ENCODE assay signal across 26 cellular contexts in the genomic region with DNA sequence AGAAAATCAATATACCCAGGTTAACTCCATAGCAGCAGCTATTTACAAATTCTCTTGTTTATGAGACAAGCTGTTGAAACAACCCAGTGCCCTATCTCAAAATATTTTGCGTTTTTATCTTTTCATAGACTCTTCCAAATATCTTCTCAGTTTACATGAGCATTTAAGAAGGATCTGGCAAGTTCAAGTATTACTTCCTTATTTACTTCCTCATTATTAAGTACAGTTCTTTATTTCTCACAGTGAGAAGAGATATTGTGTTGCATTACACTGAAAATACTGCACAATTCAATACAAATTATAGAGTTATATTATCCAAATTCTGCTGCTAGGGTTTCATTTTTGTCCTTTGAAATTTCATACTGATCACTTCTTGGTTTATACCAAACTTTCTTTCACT. TPM values are rescaled to one million over a fixed set of nuclear protein-coding genes. Genes with fewer than 3 reads are reported as not detected.
"Had no signal": no experiment of that assay in that cellular context is flagged by ENCODE, and none has a peak within 500 bp of the region (broad histone marks: within the 10 kb centered on the region; RNA-seq: fewer than 3 reads in every experiment).

No MANE protein-coding gene starts in this region.

- ATAC-seq: left cardiac atrium, right cardiac atrium, upper lobe of right lung had no signal

- H3K36me3 ChIP-seq: esophagus muscularis mucosa, thyroid gland, upper lobe of right lung had no signal

- H3K27ac Mint-ChIP-seq: activated CD4-positive, alpha-beta memory T cell treated with anti-CD3 and anti-CD28 coated beads for 36 hours; activated naive CD8-positive, alpha-beta T cell treated with anti-CD3 and anti-CD28 coated beads, Interleukin-2, amount 10 ng/mL, durations not matched to agents 7 days and 5 days; stimulated activated naive CD8-positive, alpha-beta T cell treated with anti-CD3 and anti-CD28 coated beads, Interleukin-15, Interleukin-2, amounts not matched to agents 100 ng/mL and 50 ng/mL, for 24 hours had no signal

- H3K27ac ChIP-seq: coronary artery, esophagus muscularis mucosa, parathyroid adenoma, thyroid gland, upper lobe of right lung had no signal

- H3K9me3 ChIP-seq: esophagus muscularis mucosa, thyroid gland, upper lobe of right lung had no signal

- DNase-seq: activated CD4-positive, alpha-beta memory T cell treated with anti-CD3 and anti-CD28 coated beads for 36 hours; activated CD4-positive, alpha-beta T cell treated with anti-CD3 and anti-CD28 coated beads for 4 hours; activated CD4-positive, CD25-positive, alpha-beta regulatory T cell; activated naive CD4-positive, alpha-beta T cell treated with Interleukin-2 at 50 U/mL for 16 hours; activated naive CD8-positive, alpha-beta T cell treated with anti-CD3 and anti-CD28 coated beads, Interleukin-2, amount 10 ng/mL, durations not matched to agents 7 days and 5 days; activated T-cell treated with anti-CD3 and anti-CD28 coated beads, Interleukin-2, amount 50 U/mL, for 48 hours; amniotic stem cell; cerebellar nuclear complex; hypothalamus; left cardiac atrium; mesenchymal stem cell; nucleus accumbens; right cardiac atrium; stimulated activated CD4-positive, alpha-beta T cell treated with anti-CD3 and anti-CD28 coated beads, Interleukin-4, amount 100 ng/mL, for 4 hours; substantia nigra; T-helper 9 cell; thyroid gland; upper lobe of right lung had no signal

- H2AFZ ChIP-seq: parathyroid adenoma had no signal

- H3K36me3 Mint-ChIP-seq: activated CD4-positive, alpha-beta memory T cell treated with anti-CD3 and anti-CD28 coated beads for 36 hours; activated naive CD8-positive, alpha-beta T cell treated with anti-CD3 and anti-CD28 coated beads, Interleukin-2, amount 10 ng/mL, durations not matched to agents 7 days and 5 days had no signal

- H3K79me2 ChIP-seq: parathyroid adenoma had no signal

- H3K4me1 ChIP-seq: parathyroid adenoma, thyroid gland, upper lobe of right lung had no signal

- H3K9me3 Mint-ChIP-seq: activated CD4-positive, alpha-beta memory T cell treated with anti-CD3 and anti-CD28 coated beads for 36 hours; activated naive CD8-positive, alpha-beta T cell treated with anti-CD3 and anti-CD28 coated beads, Interleukin-2, amount 10 ng/mL, durations not matched to agents 7 days and 5 days; stimulated activated naive CD8-positive, alpha-beta T cell treated with anti-CD3 and anti-CD28 coated beads, Interleukin-15, Interleukin-2, amounts not matched to agents 100 ng/mL and 50 ng/mL, for 24 hours had no signal

- H3K4me3 ChIP-seq: coronary artery, esophagus muscularis mucosa, thyroid gland, upper lobe of right lung had no signal

- H3K4me3 Mint-ChIP-seq: activated CD4-positive, alpha-beta memory T cell treated with anti-CD3 and anti-CD28 coated beads for 36 hours; activated naive CD8-positive, alpha-beta T cell treated with anti-CD3 and anti-CD28 coated beads, Interleukin-2, amount 10 ng/mL, durations not matched to agents 7 days and 5 days; stimulated activated naive CD8-positive, alpha-beta T cell treated with anti-CD3 and anti-CD28 coated beads, Interleukin-15, Interleukin-2, amounts not matched to agents 100 ng/mL and 50 ng/mL, for 24 hours had no signal

- H3K27me3 ChIP-seq: esophagus muscularis mucosa, thyroid gland, upper lobe of right lung had no signal

RNA-seq across cellular contexts. Expression of a gene that starts 43.6 kb away (rescaled TPM):
- total RNA-seq: activated CD4-positive, alpha-beta memory T cell treated with anti-CD3 and anti-CD28 coated beads for 36 hours; activated naive CD8-positive, alpha-beta T cell treated with anti-CD3 and anti-CD28 coated beads, Interleukin-2, amount 10 ng/mL, durations not matched to agents 7 days and 5 days; esophagus muscularis mucosa; liver; mononuclear cell; pulmonary artery endothelial cell; thyroid gland; upper lobe of right lung had no signal
- polyA plus RNA-seq: liver, neural cell had no signal
